ENCODE assay signal across 1 cellular context in the genomic region with DNA sequence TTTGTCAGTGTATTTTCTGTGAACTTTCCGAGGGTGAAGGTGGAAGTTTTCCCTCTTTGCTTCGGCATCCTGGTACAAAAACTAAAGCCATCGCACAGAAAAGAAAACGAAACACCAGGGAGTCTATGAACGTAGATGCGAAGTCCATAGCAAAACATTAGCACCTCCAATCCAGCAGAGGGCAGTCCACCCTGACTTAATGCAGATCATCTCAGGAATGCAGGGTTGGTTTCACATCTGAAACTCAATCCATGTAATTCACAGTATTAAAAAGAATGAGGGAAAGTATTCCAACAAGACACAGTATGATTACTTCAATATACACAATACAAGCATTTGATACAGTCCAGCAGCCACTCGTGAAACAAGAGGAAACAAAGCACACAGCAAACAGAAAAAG.
TF ChIP-seq lines count a peak whose summit lies in the region.

No MANE protein-coding gene starts in this region.

TF ChIP-seq in HepG2, 621 proteins besides CTCF, POLR2A, EP300 and RAD21 (continued from another document):
- TF ChIP-seq, protein P1, sequence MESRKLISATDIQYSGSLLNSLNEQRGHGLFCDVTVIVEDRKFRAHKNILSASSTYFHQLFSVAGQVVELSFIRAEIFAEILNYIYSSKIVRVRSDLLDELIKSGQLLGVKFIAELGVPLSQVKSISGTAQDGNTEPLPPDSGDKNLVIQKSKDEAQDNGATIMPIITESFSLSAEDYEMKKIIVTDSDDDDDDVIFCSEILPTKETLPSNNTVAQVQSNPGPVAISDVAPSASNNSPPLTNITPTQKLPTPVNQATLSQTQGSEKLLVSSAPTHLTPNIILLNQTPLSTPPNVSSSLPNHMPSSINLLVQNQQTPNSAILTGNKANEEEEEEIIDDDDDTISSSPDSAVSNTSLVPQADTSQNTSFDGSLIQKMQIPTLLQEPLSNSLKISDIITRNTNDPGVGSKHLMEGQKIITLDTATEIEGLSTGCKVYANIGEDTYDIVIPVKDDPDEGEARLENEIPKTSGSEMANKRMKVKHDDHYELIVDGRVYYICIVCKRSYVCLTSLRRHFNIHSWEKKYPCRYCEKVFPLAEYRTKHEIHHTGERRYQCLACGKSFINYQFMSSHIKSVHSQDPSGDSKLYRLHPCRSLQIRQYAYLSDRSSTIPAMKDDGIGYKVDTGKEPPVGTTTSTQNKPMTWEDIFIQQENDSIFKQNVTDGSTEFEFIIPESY (CRISPR knock-in tag; IDR thresholded peaks at IDR 0.05): no peak
- TF ChIP-seq, protein P2, sequence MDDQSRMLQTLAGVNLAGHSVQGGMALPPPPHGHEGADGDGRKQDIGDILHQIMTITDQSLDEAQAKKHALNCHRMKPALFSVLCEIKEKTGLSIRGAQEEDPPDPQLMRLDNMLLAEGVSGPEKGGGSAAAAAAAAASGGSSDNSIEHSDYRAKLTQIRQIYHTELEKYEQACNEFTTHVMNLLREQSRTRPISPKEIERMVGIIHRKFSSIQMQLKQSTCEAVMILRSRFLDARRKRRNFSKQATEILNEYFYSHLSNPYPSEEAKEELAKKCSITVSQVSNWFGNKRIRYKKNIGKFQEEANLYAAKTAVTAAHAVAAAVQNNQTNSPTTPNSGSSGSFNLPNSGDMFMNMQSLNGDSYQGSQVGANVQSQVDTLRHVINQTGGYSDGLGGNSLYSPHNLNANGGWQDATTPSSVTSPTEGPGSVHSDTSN (CRISPR knock-in tag; IDR thresholded peaks at IDR 0.05; ENCODE audit: borderline replicate concordance): no peak
- TF ChIP-seq SIN3B (IDR thresholded peaks at IDR 0.05; ENCODE audit: low read length): no peak
- TF ChIP-seq, protein P3, sequence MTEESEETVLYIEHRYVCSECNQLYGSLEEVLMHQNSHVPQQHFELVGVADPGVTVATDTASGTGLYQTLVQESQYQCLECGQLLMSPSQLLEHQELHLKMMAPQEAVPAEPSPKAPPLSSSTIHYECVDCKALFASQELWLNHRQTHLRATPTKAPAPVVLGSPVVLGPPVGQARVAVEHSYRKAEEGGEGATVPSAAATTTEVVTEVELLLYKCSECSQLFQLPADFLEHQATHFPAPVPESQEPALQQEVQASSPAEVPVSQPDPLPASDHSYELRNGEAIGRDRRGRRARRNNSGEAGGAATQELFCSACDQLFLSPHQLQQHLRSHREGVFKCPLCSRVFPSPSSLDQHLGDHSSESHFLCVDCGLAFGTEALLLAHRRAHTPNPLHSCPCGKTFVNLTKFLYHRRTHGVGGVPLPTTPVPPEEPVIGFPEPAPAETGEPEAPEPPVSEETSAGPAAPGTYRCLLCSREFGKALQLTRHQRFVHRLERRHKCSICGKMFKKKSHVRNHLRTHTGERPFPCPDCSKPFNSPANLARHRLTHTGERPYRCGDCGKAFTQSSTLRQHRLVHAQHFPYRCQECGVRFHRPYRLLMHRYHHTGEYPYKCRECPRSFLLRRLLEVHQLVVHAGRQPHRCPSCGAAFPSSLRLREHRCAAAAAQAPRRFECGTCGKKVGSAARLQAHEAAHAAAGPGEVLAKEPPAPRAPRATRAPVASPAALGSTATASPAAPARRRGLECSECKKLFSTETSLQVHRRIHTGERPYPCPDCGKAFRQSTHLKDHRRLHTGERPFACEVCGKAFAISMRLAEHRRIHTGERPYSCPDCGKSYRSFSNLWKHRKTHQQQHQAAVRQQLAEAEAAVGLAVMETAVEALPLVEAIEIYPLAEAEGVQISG (CRISPR knock-in tag; IDR thresholded peaks at IDR 0.05): peak; percentile 91
- no peak for TF ChIP-seq ESRRA (CRISPR knock-in tag; IDR thresholded peaks at IDR 0.05; ENCODE audit: low read depth)
- peak; percentile 43; the same call in 1 of the 2 replicates for TF ChIP-seq STAG1 (CRISPR knock-in tag; IDR thresholded peaks at IDR 0.05)
- TF ChIP-seq SMARCC2 (IDR thresholded peaks at IDR 0.05): no peak
TF ChIP-seq in HepG2: peak in this region for 3.
